Comparison of ENCODE assay signal across 21 cellular contexts in the genomic region with DNA sequence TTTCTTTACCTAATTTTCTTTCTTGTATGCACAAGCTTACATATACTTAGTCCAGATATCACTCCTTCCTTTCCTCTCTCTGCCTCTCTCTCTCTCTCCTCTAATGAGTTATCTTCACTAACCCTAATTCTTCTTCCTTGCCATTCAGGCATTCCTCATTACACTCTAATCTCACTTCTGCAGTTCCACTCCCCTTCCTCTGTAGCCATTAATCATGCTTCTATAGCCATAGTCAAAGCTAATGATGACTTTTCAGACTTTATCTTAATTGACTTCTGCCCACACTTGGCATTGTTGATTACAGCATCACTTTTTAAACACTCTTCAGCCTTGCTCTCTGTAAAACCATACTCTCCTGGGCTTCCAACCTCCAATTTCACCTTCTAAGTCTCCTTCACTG.
"Had no signal": no experiment of that assay in that cellular context is flagged by ENCODE, and none has a peak within 500 bp of the region (broad histone marks: within the 10 kb centered on the region; RNA-seq: fewer than 3 reads in every experiment).

No MANE protein-coding gene starts in this region.

- H3K27ac ChIP-seq: heart left ventricle, neutrophil, thoracic aorta, upper lobe of left lung had no signal

- H3K36me3 ChIP-seq: heart left ventricle, neutrophil, thoracic aorta, upper lobe of left lung had no signal

- ATAC-seq: heart left ventricle; sciatic nerve; stimulated activated effector memory CD8-positive, alpha-beta T cell treated with anti-CD3 and anti-CD28 coated beads, Interleukin-12 subunit alpha, Interleukin-12 subunit beta, amount 100 ng/mL, for 72 hours had no signal

- H3K4me1 ChIP-seq: heart left ventricle had no signal

- H3K4me3 ChIP-seq: heart left ventricle, skin epidermis, thoracic aorta, upper lobe of left lung had no signal

- DNase-seq: activated CD4-positive, alpha-beta memory T cell treated with anti-CD3 and anti-CD28 coated beads, Interleukin-2, amount 10 ng/mL, durations not matched to agents 7 days and 5 days; activated CD4-positive, alpha-beta T cell treated with anti-CD3 and anti-CD28 coated beads for 48 hours; activated CD8-positive, alpha-beta memory T cell treated with anti-CD3 and anti-CD28 coated beads, Interleukin-2, amount 50 U/mL, for 48 hours; activated gamma-delta T cell; activated naive CD4-positive, alpha-beta T cell treated with anti-CD3 and anti-CD28 coated beads, Interleukin-2, amount 50 U/mL, for 16 hours; activated T-cell treated with anti-CD3 and anti-CD28 coated beads, Interleukin-2, amount 50 U/mL, for 24 hours; amniotic stem cell; central memory CD4-positive, alpha-beta T cell; endodermal cell; heart left ventricle; naive B cell; nephron progenitor cell; stimulated activated CD4-positive, alpha-beta T cell treated with anti-CD3 and anti-CD28 coated beads, Interleukin-4, amount 100 ng/mL, for 24 hours; SW 1271; T-helper 9 cell; upper lobe of left lung had no signal

- H3K27me3 ChIP-seq: upper lobe of left lung had no signal

- H3K9me3 ChIP-seq: neutrophil, upper lobe of left lung had no signal
